ENCODE assay signal across 27 cellular contexts in the genomic region with DNA sequence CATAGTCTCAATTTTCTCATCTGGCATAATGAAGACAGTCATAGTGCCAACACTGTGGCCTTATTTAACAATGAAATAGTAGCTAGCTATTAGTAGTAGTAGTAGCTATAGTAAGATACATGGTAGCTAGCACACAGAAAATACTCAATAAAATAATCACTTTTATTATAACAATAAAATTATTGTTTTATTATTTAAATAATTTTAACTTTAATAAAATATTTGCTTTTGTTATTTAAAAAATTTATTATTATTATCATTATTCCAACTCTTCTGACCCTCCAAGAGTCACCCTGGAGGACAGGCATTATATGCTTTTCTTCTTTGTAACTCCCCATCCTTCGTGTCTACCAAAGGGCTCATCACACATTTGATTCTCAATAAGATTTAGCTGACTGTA.
"Had no signal": no experiment of that assay in that cellular context is flagged by ENCODE, and none has a peak within 500 bp of the region (broad histone marks: within the 10 kb centered on the region; RNA-seq: fewer than 3 reads in every experiment).

No MANE protein-coding gene starts in this region.

- H3K27ac Mint-ChIP-seq: natural killer cell; nephron; neural progenitor cell; stimulated activated effector memory CD8-positive, alpha-beta T cell treated with anti-CD3 and anti-CD28 coated beads, Interleukin-12 subunit alpha, Interleukin-12 subunit beta, amount 100 ng/mL, for 72 hours; stimulated activated naive B cell treated with anti-CD40 and anti-IgM and Interleukin-4, amounts not matched to agents 10 μg/mL and 1 μg/mL and 100 μg/mL, for 72 hours; stimulated activated naive CD8-positive, alpha-beta T cell treated with anti-CD3 and anti-CD28 coated beads, Interleukin-15, Interleukin-2, amounts not matched to agents 100 ng/mL and 50 ng/mL, for 24 hours had no signal

- H3K27me3 ChIP-seq: neural progenitor cell, ovary, right lobe of liver, sigmoid colon, stomach, thyroid gland, tibial nerve, upper lobe of left lung had no signal

- H3K4me2 ChIP-seq: neural progenitor cell had no signal

- H3K27ac ChIP-seq: neural progenitor cell, ovary, parathyroid adenoma, psoas muscle, right lobe of liver, sigmoid colon, stomach, thoracic aorta, thyroid gland, tibial nerve, upper lobe of left lung had no signal

- H2AFZ ChIP-seq: neural progenitor cell, parathyroid adenoma had no signal

- ATAC-seq: natural killer cell; psoas muscle; right cardiac atrium; right lobe of liver; stimulated activated effector memory CD8-positive, alpha-beta T cell treated with anti-CD3 and anti-CD28 coated beads, Interleukin-12 subunit alpha, Interleukin-12 subunit beta, amount 100 ng/mL, for 72 hours had no signal

- H3K27me3 Mint-ChIP-seq: progenitor cell of endocrine pancreas; stimulated activated naive CD8-positive, alpha-beta T cell treated with anti-CD3 and anti-CD28 coated beads, Interleukin-15, Interleukin-2, amounts not matched to agents 100 ng/mL and 50 ng/mL, for 24 hours had no signal

- H3K79me2 ChIP-seq: parathyroid adenoma had no signal

- H3K4me3 Mint-ChIP-seq: natural killer cell; nephron; neural progenitor cell; stimulated activated effector memory CD8-positive, alpha-beta T cell treated with anti-CD3 and anti-CD28 coated beads, Interleukin-12 subunit alpha, Interleukin-12 subunit beta, amount 100 ng/mL, for 72 hours; stimulated activated naive B cell treated with anti-CD40 and anti-IgM and Interleukin-4, amounts not matched to agents 10 μg/mL and 1 μg/mL and 100 μg/mL, for 72 hours; stimulated activated naive CD8-positive, alpha-beta T cell treated with anti-CD3 and anti-CD28 coated beads, Interleukin-15, Interleukin-2, amounts not matched to agents 100 ng/mL and 50 ng/mL, for 24 hours had no signal

- H3K4me1 Mint-ChIP-seq: natural killer cell; nephron; neural progenitor cell; stimulated activated effector memory CD8-positive, alpha-beta T cell treated with anti-CD3 and anti-CD28 coated beads, Interleukin-12 subunit alpha, Interleukin-12 subunit beta, amount 100 ng/mL, for 72 hours; stimulated activated naive B cell treated with anti-CD40 and anti-IgM and Interleukin-4, amounts not matched to agents 10 μg/mL and 1 μg/mL and 100 μg/mL, for 72 hours had no signal

- H3K36me3 Mint-ChIP-seq: natural killer cell; neural progenitor cell; stimulated activated naive B cell treated with anti-CD40 and anti-IgM and Interleukin-4, amounts not matched to agents 10 μg/mL and 1 μg/mL and 100 μg/mL, for 72 hours had no signal

- H3K9me3 Mint-ChIP-seq: nephron; neural progenitor cell; stimulated activated naive CD8-positive, alpha-beta T cell treated with anti-CD3 and anti-CD28 coated beads, Interleukin-15, Interleukin-2, amounts not matched to agents 100 ng/mL and 50 ng/mL, for 24 hours had no signal

- DNase-seq: natural killer cell; occipital lobe; ovary; posterior cingulate gyrus; psoas muscle; right cardiac atrium; right lobe of liver; sigmoid colon; small intestine; stimulated activated CD4-positive, alpha-beta T cell treated with anti-CD3 and anti-CD28 coated beads, Interleukin-15, amount 100 ng/mL, for 24 hours; stimulated activated CD4-positive, alpha-beta T cell treated with anti-CD3 and anti-CD28 coated beads, Interleukin-2, amount 100 ng/mL, for 24 hours; stimulated activated CD4-positive, alpha-beta T cell treated with anti-CD3 and anti-CD28 coated beads, Interleukin-2, amount 100 ng/mL, for 48 hours; stimulated activated CD4-positive, alpha-beta T cell treated with anti-CD3 and anti-CD28 coated beads, Interleukin-4, amount 100 ng/mL, for 24 hours; stimulated activated naive B cell treated with anti-CD40 and anti-IgM and Interleukin-4, amounts not matched to agents 10 μg/mL and 1 μg/mL and 100 μg/mL, for 72 hours; stimulated activated naive CD4-positive, alpha-beta T cell treated with Interleukin-2 at 50 U/mL for 16 hours; stomach; thyroid gland; upper lobe of left lung had no signal

- H3K9ac ChIP-seq: neural progenitor cell, parathyroid adenoma had no signal

- H3K4me1 ChIP-seq: neural progenitor cell, parathyroid adenoma, psoas muscle, right lobe of liver, sigmoid colon, stomach, thyroid gland, tibial nerve, upper lobe of left lung had no signal

- FAIRE-seq: small intestine, urothelium cell line had no signal

- H3K4me3 ChIP-seq: neural progenitor cell, ovary, psoas muscle, right lobe of liver, sigmoid colon, stomach, thoracic aorta, thyroid gland, tibial nerve, upper lobe of left lung had no signal

- H3K9me3 ChIP-seq: ovary, psoas muscle, right lobe of liver, sigmoid colon, stomach, thoracic aorta, thyroid gland, tibial nerve, upper lobe of left lung had no signal

- H3K36me3 ChIP-seq: neural progenitor cell, ovary, right lobe of liver, sigmoid colon, stomach, thoracic aorta, thyroid gland, tibial nerve, upper lobe of left lung had no signal
